ENCODE assay signal across 1 cellular context in genomic region chr3:193704431-193704830, GRCh38.
TF ChIP-seq lines count a peak whose summit lies in the region.

No MANE protein-coding gene starts in this region.

TF ChIP-seq in K562, 482 proteins besides CTCF, POLR2A, EP300 and RAD21 (continued from another document):
- no peak for TF ChIP-seq ETS1 (conservative IDR thresholded peaks at IDR 0.05; ENCODE audit: control insufficient read depth, low read depth, low read length)
